Comparison of ENCODE assay signal across 1 cellular context in the genomic region with DNA sequence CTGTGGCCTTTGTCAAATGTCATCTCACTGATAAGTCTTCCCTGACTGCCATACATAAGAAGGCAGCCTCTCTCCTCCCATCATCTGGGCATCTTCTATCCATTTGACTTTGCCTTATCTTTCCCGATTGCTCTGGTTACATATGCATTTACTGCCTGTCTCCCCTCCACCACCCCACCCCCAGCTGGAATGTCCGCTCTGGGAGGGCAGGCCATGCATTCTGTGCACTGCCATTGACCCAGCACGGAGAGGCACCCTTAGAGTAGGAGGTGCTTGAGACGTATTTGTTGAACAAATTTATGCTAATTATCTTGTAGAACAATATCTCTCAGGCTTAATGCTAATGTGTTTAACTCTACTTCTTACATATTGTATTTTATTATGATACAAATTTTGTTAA.
TF ChIP-seq lines count a peak whose summit lies in the region.

No MANE protein-coding gene starts in this region.

TF ChIP-seq in H1, 55 proteins besides CTCF, POLR2A, EP300 and RAD21 (continued from another document):
- no peak for TF ChIP-seq SIRT6 (IDR thresholded peaks at IDR 0.05; ENCODE audit: low read length)
- TF ChIP-seq, protein P1, sequence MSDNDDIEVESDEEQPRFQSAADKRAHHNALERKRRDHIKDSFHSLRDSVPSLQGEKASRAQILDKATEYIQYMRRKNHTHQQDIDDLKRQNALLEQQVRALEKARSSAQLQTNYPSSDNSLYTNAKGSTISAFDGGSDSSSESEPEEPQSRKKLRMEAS (IDR thresholded peaks at IDR 0.05), result no peak
- TF ChIP-seq, protein P2, sequence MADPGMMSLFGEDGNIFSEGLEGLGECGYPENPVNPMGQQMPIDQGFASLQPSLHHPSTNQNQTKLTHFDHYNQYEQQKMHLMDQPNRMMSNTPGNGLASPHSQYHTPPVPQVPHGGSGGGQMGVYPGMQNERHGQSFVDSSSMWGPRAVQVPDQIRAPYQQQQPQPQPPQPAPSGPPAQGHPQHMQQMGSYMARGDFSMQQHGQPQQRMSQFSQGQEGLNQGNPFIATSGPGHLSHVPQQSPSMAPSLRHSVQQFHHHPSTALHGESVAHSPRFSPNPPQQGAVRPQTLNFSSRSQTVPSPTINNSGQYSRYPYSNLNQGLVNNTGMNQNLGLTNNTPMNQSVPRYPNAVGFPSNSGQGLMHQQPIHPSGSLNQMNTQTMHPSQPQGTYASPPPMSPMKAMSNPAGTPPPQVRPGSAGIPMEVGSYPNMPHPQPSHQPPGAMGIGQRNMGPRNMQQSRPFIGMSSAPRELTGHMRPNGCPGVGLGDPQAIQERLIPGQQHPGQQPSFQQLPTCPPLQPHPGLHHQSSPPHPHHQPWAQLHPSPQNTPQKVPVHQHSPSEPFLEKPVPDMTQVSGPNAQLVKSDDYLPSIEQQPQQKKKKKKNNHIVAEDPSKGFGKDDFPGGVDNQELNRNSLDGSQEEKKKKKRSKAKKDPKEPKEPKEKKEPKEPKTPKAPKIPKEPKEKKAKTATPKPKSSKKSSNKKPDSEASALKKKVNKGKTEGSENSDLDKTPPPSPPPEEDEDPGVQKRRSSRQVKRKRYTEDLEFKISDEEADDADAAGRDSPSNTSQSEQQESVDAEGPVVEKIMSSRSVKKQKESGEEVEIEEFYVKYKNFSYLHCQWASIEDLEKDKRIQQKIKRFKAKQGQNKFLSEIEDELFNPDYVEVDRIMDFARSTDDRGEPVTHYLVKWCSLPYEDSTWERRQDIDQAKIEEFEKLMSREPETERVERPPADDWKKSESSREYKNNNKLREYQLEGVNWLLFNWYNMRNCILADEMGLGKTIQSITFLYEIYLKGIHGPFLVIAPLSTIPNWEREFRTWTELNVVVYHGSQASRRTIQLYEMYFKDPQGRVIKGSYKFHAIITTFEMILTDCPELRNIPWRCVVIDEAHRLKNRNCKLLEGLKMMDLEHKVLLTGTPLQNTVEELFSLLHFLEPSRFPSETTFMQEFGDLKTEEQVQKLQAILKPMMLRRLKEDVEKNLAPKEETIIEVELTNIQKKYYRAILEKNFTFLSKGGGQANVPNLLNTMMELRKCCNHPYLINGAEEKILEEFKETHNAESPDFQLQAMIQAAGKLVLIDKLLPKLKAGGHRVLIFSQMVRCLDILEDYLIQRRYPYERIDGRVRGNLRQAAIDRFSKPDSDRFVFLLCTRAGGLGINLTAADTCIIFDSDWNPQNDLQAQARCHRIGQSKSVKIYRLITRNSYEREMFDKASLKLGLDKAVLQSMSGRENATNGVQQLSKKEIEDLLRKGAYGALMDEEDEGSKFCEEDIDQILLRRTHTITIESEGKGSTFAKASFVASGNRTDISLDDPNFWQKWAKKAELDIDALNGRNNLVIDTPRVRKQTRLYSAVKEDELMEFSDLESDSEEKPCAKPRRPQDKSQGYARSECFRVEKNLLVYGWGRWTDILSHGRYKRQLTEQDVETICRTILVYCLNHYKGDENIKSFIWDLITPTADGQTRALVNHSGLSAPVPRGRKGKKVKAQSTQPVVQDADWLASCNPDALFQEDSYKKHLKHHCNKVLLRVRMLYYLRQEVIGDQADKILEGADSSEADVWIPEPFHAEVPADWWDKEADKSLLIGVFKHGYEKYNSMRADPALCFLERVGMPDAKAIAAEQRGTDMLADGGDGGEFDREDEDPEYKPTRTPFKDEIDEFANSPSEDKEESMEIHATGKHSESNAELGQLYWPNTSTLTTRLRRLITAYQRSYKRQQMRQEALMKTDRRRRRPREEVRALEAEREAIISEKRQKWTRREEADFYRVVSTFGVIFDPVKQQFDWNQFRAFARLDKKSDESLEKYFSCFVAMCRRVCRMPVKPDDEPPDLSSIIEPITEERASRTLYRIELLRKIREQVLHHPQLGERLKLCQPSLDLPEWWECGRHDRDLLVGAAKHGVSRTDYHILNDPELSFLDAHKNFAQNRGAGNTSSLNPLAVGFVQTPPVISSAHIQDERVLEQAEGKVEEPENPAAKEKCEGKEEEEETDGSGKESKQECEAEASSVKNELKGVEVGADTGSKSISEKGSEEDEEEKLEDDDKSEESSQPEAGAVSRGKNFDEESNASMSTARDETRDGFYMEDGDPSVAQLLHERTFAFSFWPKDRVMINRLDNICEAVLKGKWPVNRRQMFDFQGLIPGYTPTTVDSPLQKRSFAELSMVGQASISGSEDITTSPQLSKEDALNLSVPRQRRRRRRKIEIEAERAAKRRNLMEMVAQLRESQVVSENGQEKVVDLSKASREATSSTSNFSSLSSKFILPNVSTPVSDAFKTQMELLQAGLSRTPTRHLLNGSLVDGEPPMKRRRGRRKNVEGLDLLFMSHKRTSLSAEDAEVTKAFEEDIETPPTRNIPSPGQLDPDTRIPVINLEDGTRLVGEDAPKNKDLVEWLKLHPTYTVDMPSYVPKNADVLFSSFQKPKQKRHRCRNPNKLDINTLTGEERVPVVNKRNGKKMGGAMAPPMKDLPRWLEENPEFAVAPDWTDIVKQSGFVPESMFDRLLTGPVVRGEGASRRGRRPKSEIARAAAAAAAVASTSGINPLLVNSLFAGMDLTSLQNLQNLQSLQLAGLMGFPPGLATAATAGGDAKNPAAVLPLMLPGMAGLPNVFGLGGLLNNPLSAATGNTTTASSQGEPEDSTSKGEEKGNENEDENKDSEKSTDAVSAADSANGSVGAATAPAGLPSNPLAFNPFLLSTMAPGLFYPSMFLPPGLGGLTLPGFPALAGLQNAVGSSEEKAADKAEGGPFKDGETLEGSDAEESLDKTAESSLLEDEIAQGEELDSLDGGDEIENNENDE (IDR thresholded peaks at IDR 0.05; ENCODE audit: insufficient replicate concordance, low read length), result no peak
- TF ChIP-seq CTBP2 (IDR thresholded peaks at IDR 0.05; ENCODE audit: borderline replicate concordance, insufficient read depth, insufficient read length, low read length), result no peak
TF ChIP-seq in H1: peak in this region for 1.
